8 cellular contexts compared by ENCODE assay signal in genomic region chr15:90597477-90598052, GRCh38.
DNase-seq lines count a peak whose midpoint lies in the region; ATAC-seq, FAIRE-seq and TF ChIP-seq lines count a peak whose summit lies in the region.

No MANE protein-coding gene starts in this region.

- no peak for DNase-seq in activated naive CD8-positive, alpha-beta T cell treated with anti-CD3 and anti-CD28 coated beads, Interleukin-2, amount 50 U/mL, for 24 hours
- peak; percentile 12 for DNase-seq in small intestine
- DNase-seq in iPS-NIHi7 (ENCODE audit: extremely low spot score) = no peak
- DNase-seq in osteocyte (ENCODE audit: extremely low spot score, unreplicated experiment) = no peak
- no peak for DNase-seq in A172 (ENCODE audit: low spot score)

- H3K9me3 Mint-ChIP-seq in activated naive CD8-positive, alpha-beta T cell treated with anti-CD3 and anti-CD28 coated beads, Interleukin-2, amount 50 U/mL, for 24 hours = no peaks in the 10 kb centered on the region
- no peaks in the 10 kb centered on the region for H3K9me3 Mint-ChIP-seq in osteocyte (ENCODE audit: unreplicated experiment)

- no peak overlapping the region for H3K4me3 ChIP-seq in small intestine (ENCODE audit: low read depth in 1 of 2, low read length in 2 of 2)

- ATAC-seq in GM19023 (IDR thresholded peaks at IDR 0.05; ENCODE audit: unreplicated experiment) (peak; percentile 33), HG02885 (IDR thresholded peaks at IDR 0.05; ENCODE audit: poor library complexity, unreplicated experiment) (peak; percentile 35), HG03457 (IDR thresholded peaks at IDR 0.05; ENCODE audit: unreplicated experiment) (no peak)
- ATAC-seq in activated naive CD8-positive, alpha-beta T cell treated with anti-CD3 and anti-CD28 coated beads, Interleukin-2, amount 50 U/mL, for 24 hours = peak; percentile 48

- H3K27ac ChIP-seq in small intestine (ENCODE audit: low read depth in 1 of 2, low read length in 1 of 2) = peak overlapping the region in 1 of 2 donors; percentile 87

- H3K36me3 Mint-ChIP-seq in activated naive CD8-positive, alpha-beta T cell treated with anti-CD3 and anti-CD28 coated beads, Interleukin-2, amount 50 U/mL, for 24 hours (ENCODE audit: low read depth) = peaks cover 17% of the 10 kb centered on the region
- peaks cover 35% of the 10 kb centered on the region for H3K36me3 Mint-ChIP-seq in osteocyte (ENCODE audit: unreplicated experiment)

- 50 to 65% (median 54%) methylated on average over 2 of the region's 2 CpGs for WGBS in small intestine, 3 donors

- no peaks in the 10 kb centered on the region for H3K27me3 ChIP-seq in small intestine (ENCODE audit: control insufficient read depth in 2 of 2, insufficient read depth in 2 of 2, low read length in 2 of 2)

- H3K4me1 ChIP-seq in small intestine (ENCODE audit: control insufficient read depth in 2 of 2, insufficient read depth in 1 of 2, low read depth in 1 of 2, low read length in 1 of 2) = peaks cover 0 to 7% of the 10 kb centered on the region in 2 donors

- peak overlapping the region; percentile 67 for H3K27ac Mint-ChIP-seq in activated naive CD8-positive, alpha-beta T cell treated with anti-CD3 and anti-CD28 coated beads, Interleukin-2, amount 50 U/mL, for 24 hours
- H3K27ac Mint-ChIP-seq in osteocyte (ENCODE audit: unreplicated experiment) = no peak overlapping the region

- no peaks in the 10 kb centered on the region for H3K27me3 Mint-ChIP-seq in activated naive CD8-positive, alpha-beta T cell treated with anti-CD3 and anti-CD28 coated beads, Interleukin-2, amount 50 U/mL, for 24 hours
- H3K27me3 Mint-ChIP-seq in osteocyte (ENCODE audit: unreplicated experiment) = no peaks in the 10 kb centered on the region

- no peak for TF ChIP-seq CTCF in osteocyte (IDR thresholded peaks at IDR 0.05)

- no peaks in the 10 kb centered on the region for H3K9me3 ChIP-seq in small intestine (ENCODE audit: control insufficient read depth, low read depth)

- H3K36me3 ChIP-seq in small intestine (ENCODE audit: control insufficient read depth in 2 of 2, insufficient read depth in 2 of 2, low read length in 2 of 2) = no peaks in the 10 kb centered on the region

- no peak for FAIRE-seq in small intestine (lab: Jason Lieb, UNC)

- H3K4me1 Mint-ChIP-seq in activated naive CD8-positive, alpha-beta T cell treated with anti-CD3 and anti-CD28 coated beads, Interleukin-2, amount 50 U/mL, for 24 hours = peaks cover 81% of the 10 kb centered on the region
- peaks cover 17% of the 10 kb centered on the region for H3K4me1 Mint-ChIP-seq in osteocyte (ENCODE audit: unreplicated experiment)

- no peak overlapping the region for H3K4me3 Mint-ChIP-seq in activated naive CD8-positive, alpha-beta T cell treated with anti-CD3 and anti-CD28 coated beads, Interleukin-2, amount 50 U/mL, for 24 hours
- H3K4me3 Mint-ChIP-seq in osteocyte (ENCODE audit: unreplicated experiment) = no peak overlapping the region
